ENCODE assay signal across 1 cellular context in genomic region chr6:3390698-3391097, GRCh38.
A peak's percentile ranks its signal among the peaks of the same experiment; 100 is the strongest.
TF ChIP-seq lines count a peak whose summit lies in the region.

No MANE protein-coding gene starts in this region.

TF ChIP-seq in K562, 482 proteins besides CTCF, POLR2A, EP300 and RAD21 (continued from another document):
- TF ChIP-seq ZNF518B (CRISPR knock-in tag; IDR thresholded peaks at IDR 0.05) (no peak), SOX6 (IDR thresholded peaks at IDR 0.05) (peak; percentile 30; the same call in 1 of the 2 replicates), ETV5 (CRISPR knock-in tag; IDR thresholded peaks at IDR 0.05; ENCODE audit: low read depth) (peak; percentile 29; the same call in 1 of the 2 replicates), SP1 (CRISPR knock-in tag; IDR thresholded peaks at IDR 0.05) (no peak), HDAC1 (IDR thresholded peaks at IDR 0.05) (0 out of 4 replicates have a peak, but pooled peaks of 1 of the 2 experiments have one; percentile 16), ZNF639 (CRISPR knock-in tag; conservative IDR thresholded peaks at IDR 0.05 in 1 of 2, IDR thresholded peaks at IDR 0.05 in 1 of 2) (peak in 1 of 2 experiments; percentile 69; a peak in 2 of 4 replicates), NFIC (IDR thresholded peaks at IDR 0.05) (peak; percentile 83), NCOA1 (IDR thresholded peaks at IDR 0.05; ENCODE audit: low read depth) (0 out of 2 replicates have a peak, but pooled peaks have one; percentile 31), KLF16 (IDR thresholded peaks at IDR 0.05) (no peak), RERE (CRISPR knock-in tag; IDR thresholded peaks at IDR 0.05; ENCODE audit: borderline replicate concordance) (no peak), FOXK2 (conservative IDR thresholded peaks at IDR 0.05 in 1 of 2, IDR thresholded peaks at IDR 0.05 in 1 of 2; ENCODE audit: low read depth in 2 of 2) (peak in 1 of 2 experiments; percentile 43; a peak in 1 of 4 replicates), ZNF174 (CRISPR knock-in tag; IDR thresholded peaks at IDR 0.05) (no peak), CBFA2T3 (IDR thresholded peaks at IDR 0.05) (peak; percentile 55; the same call in 1 of the 2 replicates), SUPT5H (IDR thresholded peaks at IDR 0.05) (no peak), MAFG (tag; conservative IDR thresholded peaks at IDR 0.05) (0 out of 2 replicates have a peak, but pooled peaks have one; percentile 9), HEY1 (CRISPR knock-in tag; IDR thresholded peaks at IDR 0.05; ENCODE audit: borderline replicate concordance) (no peak), TCF3 (CRISPR knock-in tag; IDR thresholded peaks at IDR 0.05) (peak; percentile 71), MAFF (IDR thresholded peaks at IDR 0.05; ENCODE audit: low read length) (peak; percentile 8; the same call in 1 of the 2 replicates), TEAD4 (IDR thresholded peaks at IDR 0.05; ENCODE audit: low read length) (peak; percentile 46; the same call in 1 of the 2 replicates), TEAD4 (CRISPR knock-in tag; IDR thresholded peaks at IDR 0.05; ENCODE audit: borderline replicate concordance) (no peak), NR3C1 (CRISPR knock-in tag; IDR thresholded peaks at IDR 0.05) (no peak)
